In the genomic region with DNA sequence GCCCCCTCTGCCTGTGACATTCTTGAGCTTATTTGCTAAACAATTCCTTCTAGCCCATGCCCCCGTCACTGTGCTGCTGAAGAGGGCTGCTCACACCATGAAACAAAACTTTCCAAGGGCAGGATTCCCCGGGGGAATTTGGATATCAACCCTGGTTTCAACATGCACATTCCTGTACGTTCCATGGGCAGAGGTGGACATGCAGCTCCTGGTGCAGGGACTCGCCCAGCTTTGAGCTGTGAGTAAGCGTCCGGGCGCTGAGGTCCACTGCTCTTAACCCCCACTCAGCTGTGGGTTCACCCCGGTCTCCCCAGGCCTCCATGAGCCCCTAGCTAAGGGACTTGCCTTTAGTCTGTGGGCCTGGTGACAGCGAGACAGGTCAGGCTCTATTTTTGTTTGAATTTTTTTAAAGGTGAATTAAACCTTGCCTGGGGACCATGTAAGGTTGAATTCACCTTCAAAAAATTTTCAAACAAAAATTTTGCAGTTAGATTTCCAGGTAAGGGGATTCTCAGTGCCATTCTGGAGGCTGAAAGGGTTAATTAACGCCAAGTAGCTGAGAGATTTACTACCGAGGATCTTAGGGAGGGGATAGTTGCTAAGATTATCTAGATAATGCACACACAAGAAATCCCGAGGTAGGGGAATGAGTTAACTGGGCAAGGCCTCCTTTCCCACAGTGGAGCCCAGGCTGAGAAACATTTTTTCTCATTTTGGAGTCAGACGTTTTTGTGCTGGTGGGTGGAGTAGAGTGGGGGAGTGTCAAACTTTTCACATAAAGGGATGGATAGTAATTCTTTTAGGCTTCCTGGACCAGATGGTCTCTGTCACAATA, we compare ENCODE assay signal across 1 cellular context.
TF ChIP-seq lines count a peak whose summit lies in the region.

No MANE protein-coding gene starts in this region.

TF ChIP-seq in GM23338, 12 proteins besides CTCF, POLR2A, EP300 and RAD21:
- TF ChIP-seq STAT1 (IDR thresholded peaks at IDR 0.05; ENCODE audit: unreplicated experiment) (no peak), POLR2AphosphoS5 (IDR thresholded peaks at IDR 0.05; ENCODE audit: low read depth) (no peak), ZNF114 (CRISPR knock-in tag; IDR thresholded peaks at IDR 0.05) (no peak), EZH2phosphoT487 (IDR thresholded peaks at IDR 0.05; ENCODE audit: unreplicated experiment) (no peak), ZNF331 (CRISPR knock-in tag; IDR thresholded peaks at IDR 0.05; ENCODE audit: low read depth) (no peak)
- TF ChIP-seq, protein P1, sequence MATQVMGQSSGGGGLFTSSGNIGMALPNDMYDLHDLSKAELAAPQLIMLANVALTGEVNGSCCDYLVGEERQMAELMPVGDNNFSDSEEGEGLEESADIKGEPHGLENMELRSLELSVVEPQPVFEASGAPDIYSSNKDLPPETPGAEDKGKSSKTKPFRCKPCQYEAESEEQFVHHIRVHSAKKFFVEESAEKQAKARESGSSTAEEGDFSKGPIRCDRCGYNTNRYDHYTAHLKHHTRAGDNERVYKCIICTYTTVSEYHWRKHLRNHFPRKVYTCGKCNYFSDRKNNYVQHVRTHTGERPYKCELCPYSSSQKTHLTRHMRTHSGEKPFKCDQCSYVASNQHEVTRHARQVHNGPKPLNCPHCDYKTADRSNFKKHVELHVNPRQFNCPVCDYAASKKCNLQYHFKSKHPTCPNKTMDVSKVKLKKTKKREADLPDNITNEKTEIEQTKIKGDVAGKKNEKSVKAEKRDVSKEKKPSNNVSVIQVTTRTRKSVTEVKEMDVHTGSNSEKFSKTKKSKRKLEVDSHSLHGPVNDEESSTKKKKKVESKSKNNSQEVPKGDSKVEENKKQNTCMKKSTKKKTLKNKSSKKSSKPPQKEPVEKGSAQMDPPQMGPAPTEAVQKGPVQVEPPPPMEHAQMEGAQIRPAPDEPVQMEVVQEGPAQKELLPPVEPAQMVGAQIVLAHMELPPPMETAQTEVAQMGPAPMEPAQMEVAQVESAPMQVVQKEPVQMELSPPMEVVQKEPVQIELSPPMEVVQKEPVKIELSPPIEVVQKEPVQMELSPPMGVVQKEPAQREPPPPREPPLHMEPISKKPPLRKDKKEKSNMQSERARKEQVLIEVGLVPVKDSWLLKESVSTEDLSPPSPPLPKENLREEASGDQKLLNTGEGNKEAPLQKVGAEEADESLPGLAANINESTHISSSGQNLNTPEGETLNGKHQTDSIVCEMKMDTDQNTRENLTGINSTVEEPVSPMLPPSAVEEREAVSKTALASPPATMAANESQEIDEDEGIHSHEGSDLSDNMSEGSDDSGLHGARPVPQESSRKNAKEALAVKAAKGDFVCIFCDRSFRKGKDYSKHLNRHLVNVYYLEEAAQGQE (IDR thresholded peaks at IDR 0.05; ENCODE audit: unreplicated experiment): no peak
- TF ChIP-seq, protein P2, sequence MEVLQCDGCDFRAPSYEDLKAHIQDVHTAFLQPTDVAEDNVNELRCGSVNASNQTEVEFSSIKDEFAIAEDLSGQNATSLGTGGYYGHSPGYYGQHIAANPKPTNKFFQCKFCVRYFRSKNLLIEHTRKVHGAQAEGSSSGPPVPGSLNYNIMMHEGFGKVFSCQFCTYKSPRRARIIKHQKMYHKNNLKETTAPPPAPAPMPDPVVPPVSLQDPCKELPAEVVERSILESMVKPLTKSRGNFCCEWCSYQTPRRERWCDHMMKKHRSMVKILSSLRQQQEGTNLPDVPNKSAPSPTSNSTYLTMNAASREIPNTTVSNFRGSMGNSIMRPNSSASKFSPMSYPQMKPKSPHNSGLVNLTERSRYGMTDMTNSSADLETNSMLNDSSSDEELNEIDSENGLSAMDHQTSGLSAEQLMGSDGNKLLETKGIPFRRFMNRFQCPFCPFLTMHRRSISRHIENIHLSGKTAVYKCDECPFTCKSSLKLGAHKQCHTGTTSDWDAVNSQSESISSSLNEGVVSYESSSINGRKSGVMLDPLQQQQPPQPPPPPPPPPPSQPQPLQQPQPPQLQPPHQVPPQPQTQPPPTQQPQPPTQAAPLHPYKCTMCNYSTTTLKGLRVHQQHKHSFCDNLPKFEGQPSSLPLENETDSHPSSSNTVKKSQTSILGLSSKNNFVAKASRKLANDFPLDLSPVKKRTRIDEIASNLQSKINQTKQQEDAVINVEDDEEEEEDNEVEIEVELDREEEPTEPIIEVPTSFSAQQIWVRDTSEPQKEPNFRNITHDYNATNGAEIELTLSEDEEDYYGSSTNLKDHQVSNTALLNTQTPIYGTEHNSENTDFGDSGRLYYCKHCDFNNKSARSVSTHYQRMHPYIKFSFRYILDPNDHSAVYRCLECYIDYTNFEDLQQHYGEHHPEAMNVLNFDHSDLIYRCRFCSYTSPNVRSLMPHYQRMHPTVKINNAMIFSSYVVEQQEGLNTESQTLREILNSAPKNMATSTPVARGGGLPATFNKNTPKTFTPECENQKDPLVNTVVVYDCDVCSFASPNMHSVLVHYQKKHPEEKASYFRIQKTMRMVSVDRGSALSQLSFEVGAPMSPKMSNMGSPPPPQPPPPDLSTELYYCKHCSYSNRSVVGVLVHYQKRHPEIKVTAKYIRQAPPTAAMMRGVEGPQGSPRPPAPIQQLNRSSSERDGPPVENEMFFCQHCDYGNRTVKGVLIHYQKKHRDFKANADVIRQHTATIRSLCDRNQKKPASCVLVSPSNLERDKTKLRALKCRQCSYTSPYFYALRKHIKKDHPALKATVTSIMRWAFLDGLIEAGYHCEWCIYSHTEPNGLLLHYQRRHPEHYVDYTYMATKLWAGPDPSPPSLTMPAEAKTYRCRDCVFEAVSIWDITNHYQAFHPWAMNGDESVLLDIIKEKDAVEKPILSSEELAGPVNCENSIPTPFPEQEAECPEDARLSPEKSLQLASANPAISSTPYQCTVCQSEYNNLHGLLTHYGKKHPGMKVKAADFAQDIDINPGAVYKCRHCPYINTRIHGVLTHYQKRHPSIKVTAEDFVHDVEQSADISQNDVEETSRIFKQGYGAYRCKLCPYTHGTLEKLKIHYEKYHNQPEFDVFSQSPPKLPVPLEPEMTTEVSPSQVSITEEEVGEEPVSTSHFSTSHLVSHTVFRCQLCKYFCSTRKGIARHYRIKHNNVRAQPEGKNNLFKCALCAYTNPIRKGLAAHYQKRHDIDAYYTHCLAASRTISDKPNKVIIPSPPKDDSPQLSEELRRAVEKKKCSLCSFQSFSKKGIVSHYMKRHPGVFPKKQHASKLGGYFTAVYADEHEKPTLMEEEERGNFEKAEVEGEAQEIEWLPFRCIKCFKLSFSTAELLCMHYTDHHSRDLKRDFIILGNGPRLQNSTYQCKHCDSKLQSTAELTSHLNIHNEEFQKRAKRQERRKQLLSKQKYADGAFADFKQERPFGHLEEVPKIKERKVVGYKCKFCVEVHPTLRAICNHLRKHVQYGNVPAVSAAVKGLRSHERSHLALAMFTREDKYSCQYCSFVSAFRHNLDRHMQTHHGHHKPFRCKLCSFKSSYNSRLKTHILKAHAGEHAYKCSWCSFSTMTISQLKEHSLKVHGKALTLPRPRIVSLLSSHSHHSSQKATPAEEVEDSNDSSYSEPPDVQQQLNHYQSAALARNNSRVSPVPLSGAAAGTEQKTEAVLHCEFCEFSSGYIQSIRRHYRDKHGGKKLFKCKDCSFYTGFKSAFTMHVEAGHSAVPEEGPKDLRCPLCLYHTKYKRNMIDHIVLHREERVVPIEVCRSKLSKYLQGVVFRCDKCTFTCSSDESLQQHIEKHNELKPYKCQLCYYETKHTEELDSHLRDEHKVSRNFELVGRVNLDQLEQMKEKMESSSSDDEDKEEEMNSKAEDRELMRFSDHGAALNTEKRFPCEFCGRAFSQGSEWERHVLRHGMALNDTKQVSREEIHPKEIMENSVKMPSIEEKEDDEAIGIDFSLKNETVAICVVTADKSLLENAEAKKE (CRISPR knock-in tag; IDR thresholded peaks at IDR 0.05): no peak
